13 cellular contexts compared by ENCODE assay signal in genomic region chr3:139764936-139765335, GRCh38.
DNase-seq lines count a peak whose midpoint lies in the region; ATAC-seq and TF ChIP-seq lines count a peak whose summit lies in the region.
"Had no signal": no experiment of that assay in that cellular context is flagged by ENCODE, and none has a peak within 500 bp of the region (broad histone marks: within the 10 kb centered on the region; RNA-seq: fewer than 3 reads in every experiment).

No MANE protein-coding gene starts in this region.

- no peak overlapping the region for H3K27ac ChIP-seq in left lung
- H3K27ac ChIP-seq: BLaER1 had no signal

- H3K4me3 ChIP-seq in MG63: no peak overlapping the region
- no peak overlapping the region for H3K4me3 ChIP-seq in cardiac fibroblast (replicated peaks in 1 of 2; ENCODE audit: low read depth in 2 of 2, low read length in 2 of 2)
- no peak overlapping the region for H3K4me3 ChIP-seq in left lung
- H3K4me3 ChIP-seq: BLaER1 had no signal

- intact Hi-C loops in left lung (cut with DNase I): no loop called here

- peak; percentile 77 for DNase-seq in AG09319 (ENCODE audit: extremely low read depth, low read depth)
- DNase-seq in MG63: peak; percentile 85
- peak; percentile 49 to 92 for DNase-seq in cardiac fibroblast (ENCODE audit: low read depth in 2 of 2)
- DNase-seq in left lung: no peak
- no peak for DNase-seq in OCI-M1 (lab: John Stamatoyannopoulos, UW)
- no peak for DNase-seq in left lobe of liver (ENCODE audit: low spot score)
- DNase-seq in hypothalamus (lab: John Stamatoyannopoulos, UW): no peak
- DNase-seq: activated CD4-positive, alpha-beta T cell treated with anti-CD3 and anti-CD28 coated beads for 4 hours; activated T-cell treated with anti-CD3 and anti-CD28 coated beads, Interleukin-2, amount 50 U/mL, for 4 hours; NCI-H446 had no signal

- no peaks in the 10 kb centered on the region for H3K36me3 ChIP-seq in MG63
- no peaks in the 10 kb centered on the region for H3K36me3 ChIP-seq in left lung
- H3K36me3 ChIP-seq: BLaER1 had no signal

- no peak for TF ChIP-seq CTCF in AG09319 (IDR thresholded peaks at IDR 0.05; ENCODE audit: low read depth, low read length)
- no peak for TF ChIP-seq CTCF in cardiac fibroblast (IDR thresholded peaks at IDR 0.05; ENCODE audit: low read depth, low read length)
- TF ChIP-seq CTCF in left lung (IDR thresholded peaks at IDR 0.05): no peak

- H3K27me3 ChIP-seq in MG63 (no peaks in the 10 kb centered on the region), left lung (no peaks in the 10 kb centered on the region)
- H3K27me3 ChIP-seq: BLaER1 had no signal

- ATAC-seq in left lung (peak; percentile 41), left lobe of liver (no peak), HG02571 (IDR thresholded peaks at IDR 0.05; ENCODE audit: unreplicated experiment) (no peak)
- ATAC-seq: activated T-cell treated with anti-CD3 and anti-CD28 coated beads, Interleukin-2, amount 50 U/mL, for 4 hours; Panc1 had no signal

- H3K9me3 ChIP-seq in MG63: no peaks in the 10 kb centered on the region
- H3K9me3 ChIP-seq in left lung: no peaks in the 10 kb centered on the region
- H3K9me3 ChIP-seq: BLaER1 had no signal

- no peaks in the 10 kb centered on the region for H3K4me1 ChIP-seq in left lung

Comparison
In these comparisons a context has a peak if more than half of its experiments do, and no peak if none do; other contexts are left out.
1. DNase-seq: peak in AG09319 (single experiment), MG63 (single experiment) and cardiac fibroblast (2 of 2); none in left lung (0 of 2), OCI-M1 (single experiment), left lobe of liver (single experiment) and hypothalamus (0 of 51).